Comparison of ENCODE assay signal across 1 cellular context in the genomic region with DNA sequence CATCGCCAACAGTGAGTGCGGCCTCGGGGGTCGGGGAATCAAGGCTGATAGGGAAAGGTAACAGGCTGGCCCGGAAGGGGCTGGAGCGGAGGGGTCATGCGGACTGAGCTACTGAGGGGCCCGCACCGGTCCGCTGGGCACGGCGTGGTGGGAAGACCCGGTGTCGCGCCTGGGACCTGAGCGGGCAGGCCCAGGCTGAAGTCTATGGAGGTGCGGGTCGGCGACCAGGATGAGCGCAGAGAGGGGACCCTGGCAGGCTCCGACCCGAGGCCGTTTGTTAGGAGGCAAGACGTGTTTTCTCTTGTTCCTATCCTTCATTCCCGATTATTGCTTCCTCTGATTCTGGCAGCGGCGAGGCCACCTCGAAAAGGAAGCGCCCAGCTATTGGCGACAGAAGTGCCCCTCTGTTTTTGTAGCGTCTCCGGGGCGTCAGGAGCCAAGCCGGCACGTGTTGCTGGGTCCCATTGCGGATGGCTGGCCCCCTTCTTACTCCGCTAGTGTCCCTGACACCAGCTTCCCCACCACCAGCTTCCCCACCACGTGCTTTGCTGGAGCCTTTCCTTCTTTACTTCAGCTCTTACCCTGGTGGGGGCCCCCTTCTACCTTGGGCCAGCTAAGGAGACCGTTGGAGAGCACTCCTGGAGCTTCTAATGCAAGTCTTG.
TF ChIP-seq lines count a peak whose summit lies in the region.

No MANE protein-coding gene starts in this region.

TF ChIP-seq in K562, 482 proteins besides CTCF, POLR2A, EP300 and RAD21 (continued from another document and continues in another):
- TF ChIP-seq, protein P1, sequence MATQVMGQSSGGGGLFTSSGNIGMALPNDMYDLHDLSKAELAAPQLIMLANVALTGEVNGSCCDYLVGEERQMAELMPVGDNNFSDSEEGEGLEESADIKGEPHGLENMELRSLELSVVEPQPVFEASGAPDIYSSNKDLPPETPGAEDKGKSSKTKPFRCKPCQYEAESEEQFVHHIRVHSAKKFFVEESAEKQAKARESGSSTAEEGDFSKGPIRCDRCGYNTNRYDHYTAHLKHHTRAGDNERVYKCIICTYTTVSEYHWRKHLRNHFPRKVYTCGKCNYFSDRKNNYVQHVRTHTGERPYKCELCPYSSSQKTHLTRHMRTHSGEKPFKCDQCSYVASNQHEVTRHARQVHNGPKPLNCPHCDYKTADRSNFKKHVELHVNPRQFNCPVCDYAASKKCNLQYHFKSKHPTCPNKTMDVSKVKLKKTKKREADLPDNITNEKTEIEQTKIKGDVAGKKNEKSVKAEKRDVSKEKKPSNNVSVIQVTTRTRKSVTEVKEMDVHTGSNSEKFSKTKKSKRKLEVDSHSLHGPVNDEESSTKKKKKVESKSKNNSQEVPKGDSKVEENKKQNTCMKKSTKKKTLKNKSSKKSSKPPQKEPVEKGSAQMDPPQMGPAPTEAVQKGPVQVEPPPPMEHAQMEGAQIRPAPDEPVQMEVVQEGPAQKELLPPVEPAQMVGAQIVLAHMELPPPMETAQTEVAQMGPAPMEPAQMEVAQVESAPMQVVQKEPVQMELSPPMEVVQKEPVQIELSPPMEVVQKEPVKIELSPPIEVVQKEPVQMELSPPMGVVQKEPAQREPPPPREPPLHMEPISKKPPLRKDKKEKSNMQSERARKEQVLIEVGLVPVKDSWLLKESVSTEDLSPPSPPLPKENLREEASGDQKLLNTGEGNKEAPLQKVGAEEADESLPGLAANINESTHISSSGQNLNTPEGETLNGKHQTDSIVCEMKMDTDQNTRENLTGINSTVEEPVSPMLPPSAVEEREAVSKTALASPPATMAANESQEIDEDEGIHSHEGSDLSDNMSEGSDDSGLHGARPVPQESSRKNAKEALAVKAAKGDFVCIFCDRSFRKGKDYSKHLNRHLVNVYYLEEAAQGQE (CRISPR knock-in tag; IDR thresholded peaks at IDR 0.05; ENCODE audit: low read depth): no peak
- TF ChIP-seq DIDO1 (tag; IDR thresholded peaks at IDR 0.05; ENCODE audit: low read depth) (no peak), ARHGAP35 (IDR thresholded peaks at IDR 0.05; ENCODE audit: partially characterized antibody) (no peak), ZFP30 (CRISPR knock-in tag; IDR thresholded peaks at IDR 0.05; ENCODE audit: borderline replicate concordance) (no peak), NFIC (IDR thresholded peaks at IDR 0.05) (no peak), NCOA6 (IDR thresholded peaks at IDR 0.05) (no peak), ETV5 (CRISPR knock-in tag; IDR thresholded peaks at IDR 0.05; ENCODE audit: low read depth) (0 out of 2 replicates have a peak, but pooled peaks have one; percentile 3), FOXM1 (IDR thresholded peaks at IDR 0.05; ENCODE audit: low read depth) (no peak), FOXM1 (CRISPR knock-in tag; IDR thresholded peaks at IDR 0.05; ENCODE audit: low read depth) (no peak), SIN3A (IDR thresholded peaks at IDR 0.05; ENCODE audit: borderline replicate concordance in 2 of 2, control insufficient read depth in 1 of 2, low read depth in 2 of 2, low read length in 2 of 2) (peak; percentile 63 to 93; a peak in 2 of 4 replicates), ZEB2 (IDR thresholded peaks at IDR 0.05) (no peak), CTBP1 (IDR thresholded peaks at IDR 0.05; ENCODE audit: borderline replicate concordance) (no peak), ZKSCAN1 (IDR thresholded peaks at IDR 0.05; ENCODE audit: low read depth, low read length) (no peak), ZC3H4 (CRISPR knock-in tag; IDR thresholded peaks at IDR 0.05; ENCODE audit: borderline replicate concordance) (no peak), ZNF143 (CRISPR knock-in tag; IDR thresholded peaks at IDR 0.05) (no peak), GABPB2 (CRISPR knock-in tag; conservative IDR thresholded peaks at IDR 0.05) (no peak), NR2C1 (IDR thresholded peaks at IDR 0.05) (no peak), NR2C1 (tag; IDR thresholded peaks at IDR 0.05) (no peak), MTA3 (IDR thresholded peaks at IDR 0.05; ENCODE audit: borderline replicate concordance) (no peak), SRSF1 (IDR thresholded peaks at IDR 0.05; ENCODE audit: low read depth, low read length) (no peak), XRCC5 (IDR thresholded peaks at IDR 0.05; ENCODE audit: low read depth, low read length) (no peak)
- TF ChIP-seq, protein P2, sequence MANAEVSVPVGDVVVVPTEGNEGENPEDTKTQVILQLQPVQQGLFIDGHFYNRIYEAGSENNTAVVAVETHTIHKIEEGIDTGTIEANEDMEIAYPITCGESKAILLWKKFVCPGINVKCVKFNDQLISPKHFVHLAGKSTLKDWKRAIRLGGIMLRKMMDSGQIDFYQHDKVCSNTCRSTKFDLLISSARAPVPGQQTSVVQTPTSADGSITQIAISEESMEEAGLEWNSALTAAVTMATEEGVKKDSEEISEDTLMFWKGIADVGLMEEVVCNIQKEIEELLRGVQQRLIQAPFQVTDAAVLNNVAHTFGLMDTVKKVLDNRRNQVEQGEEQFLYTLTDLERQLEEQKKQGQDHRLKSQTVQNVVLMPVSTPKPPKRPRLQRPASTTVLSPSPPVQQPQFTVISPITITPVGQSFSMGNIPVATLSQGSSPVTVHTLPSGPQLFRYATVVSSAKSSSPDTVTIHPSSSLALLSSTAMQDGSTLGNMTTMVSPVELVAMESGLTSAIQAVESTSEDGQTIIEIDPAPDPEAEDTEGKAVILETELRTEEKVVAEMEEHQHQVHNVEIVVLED (CRISPR knock-in tag; IDR thresholded peaks at IDR 0.05): no peak
- TF ChIP-seq, protein P3, sequence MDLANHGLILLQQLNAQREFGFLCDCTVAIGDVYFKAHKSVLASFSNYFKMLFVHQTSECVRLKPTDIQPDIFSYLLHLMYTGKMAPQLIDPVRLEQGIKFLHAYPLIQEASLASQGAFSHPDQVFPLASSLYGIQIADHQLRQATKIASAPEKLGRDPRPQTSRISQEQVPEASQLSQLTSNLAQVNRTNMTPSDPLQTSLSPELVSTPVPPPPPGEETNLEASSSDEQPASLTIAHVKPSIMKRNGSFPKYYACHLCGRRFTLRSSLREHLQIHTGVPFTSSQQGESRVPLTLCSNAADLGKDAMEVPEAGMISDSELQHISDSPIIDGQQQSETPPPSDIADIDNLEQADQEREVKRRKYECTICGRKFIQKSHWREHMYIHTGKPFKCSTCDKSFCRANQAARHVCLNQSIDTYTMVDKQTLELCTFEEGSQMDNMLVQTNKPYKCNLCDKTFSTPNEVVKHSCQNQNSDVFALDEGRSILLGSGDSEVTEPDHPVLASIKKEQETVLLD (IDR thresholded peaks at IDR 0.05): no peak
- TF ChIP-seq, protein P4, sequence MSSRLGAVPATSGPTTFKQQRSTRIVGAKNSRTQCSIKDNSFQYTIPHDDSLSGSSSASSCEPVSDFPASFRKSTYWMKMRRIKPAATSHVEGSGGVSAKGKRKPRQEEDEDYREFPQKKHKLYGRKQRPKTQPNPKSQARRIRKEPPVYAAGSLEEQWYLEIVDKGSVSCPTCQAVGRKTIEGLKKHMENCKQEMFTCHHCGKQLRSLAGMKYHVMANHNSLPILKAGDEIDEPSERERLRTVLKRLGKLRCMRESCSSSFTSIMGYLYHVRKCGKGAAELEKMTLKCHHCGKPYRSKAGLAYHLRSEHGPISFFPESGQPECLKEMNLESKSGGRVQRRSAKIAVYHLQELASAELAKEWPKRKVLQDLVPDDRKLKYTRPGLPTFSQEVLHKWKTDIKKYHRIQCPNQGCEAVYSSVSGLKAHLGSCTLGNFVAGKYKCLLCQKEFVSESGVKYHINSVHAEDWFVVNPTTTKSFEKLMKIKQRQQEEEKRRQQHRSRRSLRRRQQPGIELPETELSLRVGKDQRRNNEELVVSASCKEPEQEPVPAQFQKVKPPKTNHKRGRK (tag; IDR thresholded peaks at IDR 0.05): no peak
- TF ChIP-seq, protein P5, sequence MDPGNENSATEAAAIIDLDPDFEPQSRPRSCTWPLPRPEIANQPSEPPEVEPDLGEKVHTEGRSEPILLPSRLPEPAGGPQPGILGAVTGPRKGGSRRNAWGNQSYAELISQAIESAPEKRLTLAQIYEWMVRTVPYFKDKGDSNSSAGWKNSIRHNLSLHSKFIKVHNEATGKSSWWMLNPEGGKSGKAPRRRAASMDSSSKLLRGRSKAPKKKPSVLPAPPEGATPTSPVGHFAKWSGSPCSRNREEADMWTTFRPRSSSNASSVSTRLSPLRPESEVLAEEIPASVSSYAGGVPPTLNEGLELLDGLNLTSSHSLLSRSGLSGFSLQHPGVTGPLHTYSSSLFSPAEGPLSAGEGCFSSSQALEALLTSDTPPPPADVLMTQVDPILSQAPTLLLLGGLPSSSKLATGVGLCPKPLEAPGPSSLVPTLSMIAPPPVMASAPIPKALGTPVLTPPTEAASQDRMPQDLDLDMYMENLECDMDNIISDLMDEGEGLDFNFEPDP (CRISPR knock-in tag; IDR thresholded peaks at IDR 0.05): no peak
- TF ChIP-seq, protein P6, sequence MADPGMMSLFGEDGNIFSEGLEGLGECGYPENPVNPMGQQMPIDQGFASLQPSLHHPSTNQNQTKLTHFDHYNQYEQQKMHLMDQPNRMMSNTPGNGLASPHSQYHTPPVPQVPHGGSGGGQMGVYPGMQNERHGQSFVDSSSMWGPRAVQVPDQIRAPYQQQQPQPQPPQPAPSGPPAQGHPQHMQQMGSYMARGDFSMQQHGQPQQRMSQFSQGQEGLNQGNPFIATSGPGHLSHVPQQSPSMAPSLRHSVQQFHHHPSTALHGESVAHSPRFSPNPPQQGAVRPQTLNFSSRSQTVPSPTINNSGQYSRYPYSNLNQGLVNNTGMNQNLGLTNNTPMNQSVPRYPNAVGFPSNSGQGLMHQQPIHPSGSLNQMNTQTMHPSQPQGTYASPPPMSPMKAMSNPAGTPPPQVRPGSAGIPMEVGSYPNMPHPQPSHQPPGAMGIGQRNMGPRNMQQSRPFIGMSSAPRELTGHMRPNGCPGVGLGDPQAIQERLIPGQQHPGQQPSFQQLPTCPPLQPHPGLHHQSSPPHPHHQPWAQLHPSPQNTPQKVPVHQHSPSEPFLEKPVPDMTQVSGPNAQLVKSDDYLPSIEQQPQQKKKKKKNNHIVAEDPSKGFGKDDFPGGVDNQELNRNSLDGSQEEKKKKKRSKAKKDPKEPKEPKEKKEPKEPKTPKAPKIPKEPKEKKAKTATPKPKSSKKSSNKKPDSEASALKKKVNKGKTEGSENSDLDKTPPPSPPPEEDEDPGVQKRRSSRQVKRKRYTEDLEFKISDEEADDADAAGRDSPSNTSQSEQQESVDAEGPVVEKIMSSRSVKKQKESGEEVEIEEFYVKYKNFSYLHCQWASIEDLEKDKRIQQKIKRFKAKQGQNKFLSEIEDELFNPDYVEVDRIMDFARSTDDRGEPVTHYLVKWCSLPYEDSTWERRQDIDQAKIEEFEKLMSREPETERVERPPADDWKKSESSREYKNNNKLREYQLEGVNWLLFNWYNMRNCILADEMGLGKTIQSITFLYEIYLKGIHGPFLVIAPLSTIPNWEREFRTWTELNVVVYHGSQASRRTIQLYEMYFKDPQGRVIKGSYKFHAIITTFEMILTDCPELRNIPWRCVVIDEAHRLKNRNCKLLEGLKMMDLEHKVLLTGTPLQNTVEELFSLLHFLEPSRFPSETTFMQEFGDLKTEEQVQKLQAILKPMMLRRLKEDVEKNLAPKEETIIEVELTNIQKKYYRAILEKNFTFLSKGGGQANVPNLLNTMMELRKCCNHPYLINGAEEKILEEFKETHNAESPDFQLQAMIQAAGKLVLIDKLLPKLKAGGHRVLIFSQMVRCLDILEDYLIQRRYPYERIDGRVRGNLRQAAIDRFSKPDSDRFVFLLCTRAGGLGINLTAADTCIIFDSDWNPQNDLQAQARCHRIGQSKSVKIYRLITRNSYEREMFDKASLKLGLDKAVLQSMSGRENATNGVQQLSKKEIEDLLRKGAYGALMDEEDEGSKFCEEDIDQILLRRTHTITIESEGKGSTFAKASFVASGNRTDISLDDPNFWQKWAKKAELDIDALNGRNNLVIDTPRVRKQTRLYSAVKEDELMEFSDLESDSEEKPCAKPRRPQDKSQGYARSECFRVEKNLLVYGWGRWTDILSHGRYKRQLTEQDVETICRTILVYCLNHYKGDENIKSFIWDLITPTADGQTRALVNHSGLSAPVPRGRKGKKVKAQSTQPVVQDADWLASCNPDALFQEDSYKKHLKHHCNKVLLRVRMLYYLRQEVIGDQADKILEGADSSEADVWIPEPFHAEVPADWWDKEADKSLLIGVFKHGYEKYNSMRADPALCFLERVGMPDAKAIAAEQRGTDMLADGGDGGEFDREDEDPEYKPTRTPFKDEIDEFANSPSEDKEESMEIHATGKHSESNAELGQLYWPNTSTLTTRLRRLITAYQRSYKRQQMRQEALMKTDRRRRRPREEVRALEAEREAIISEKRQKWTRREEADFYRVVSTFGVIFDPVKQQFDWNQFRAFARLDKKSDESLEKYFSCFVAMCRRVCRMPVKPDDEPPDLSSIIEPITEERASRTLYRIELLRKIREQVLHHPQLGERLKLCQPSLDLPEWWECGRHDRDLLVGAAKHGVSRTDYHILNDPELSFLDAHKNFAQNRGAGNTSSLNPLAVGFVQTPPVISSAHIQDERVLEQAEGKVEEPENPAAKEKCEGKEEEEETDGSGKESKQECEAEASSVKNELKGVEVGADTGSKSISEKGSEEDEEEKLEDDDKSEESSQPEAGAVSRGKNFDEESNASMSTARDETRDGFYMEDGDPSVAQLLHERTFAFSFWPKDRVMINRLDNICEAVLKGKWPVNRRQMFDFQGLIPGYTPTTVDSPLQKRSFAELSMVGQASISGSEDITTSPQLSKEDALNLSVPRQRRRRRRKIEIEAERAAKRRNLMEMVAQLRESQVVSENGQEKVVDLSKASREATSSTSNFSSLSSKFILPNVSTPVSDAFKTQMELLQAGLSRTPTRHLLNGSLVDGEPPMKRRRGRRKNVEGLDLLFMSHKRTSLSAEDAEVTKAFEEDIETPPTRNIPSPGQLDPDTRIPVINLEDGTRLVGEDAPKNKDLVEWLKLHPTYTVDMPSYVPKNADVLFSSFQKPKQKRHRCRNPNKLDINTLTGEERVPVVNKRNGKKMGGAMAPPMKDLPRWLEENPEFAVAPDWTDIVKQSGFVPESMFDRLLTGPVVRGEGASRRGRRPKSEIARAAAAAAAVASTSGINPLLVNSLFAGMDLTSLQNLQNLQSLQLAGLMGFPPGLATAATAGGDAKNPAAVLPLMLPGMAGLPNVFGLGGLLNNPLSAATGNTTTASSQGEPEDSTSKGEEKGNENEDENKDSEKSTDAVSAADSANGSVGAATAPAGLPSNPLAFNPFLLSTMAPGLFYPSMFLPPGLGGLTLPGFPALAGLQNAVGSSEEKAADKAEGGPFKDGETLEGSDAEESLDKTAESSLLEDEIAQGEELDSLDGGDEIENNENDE (IDR thresholded peaks at IDR 0.05; ENCODE audit: low read depth, low read length): no peak
- TF ChIP-seq, protein P7, sequence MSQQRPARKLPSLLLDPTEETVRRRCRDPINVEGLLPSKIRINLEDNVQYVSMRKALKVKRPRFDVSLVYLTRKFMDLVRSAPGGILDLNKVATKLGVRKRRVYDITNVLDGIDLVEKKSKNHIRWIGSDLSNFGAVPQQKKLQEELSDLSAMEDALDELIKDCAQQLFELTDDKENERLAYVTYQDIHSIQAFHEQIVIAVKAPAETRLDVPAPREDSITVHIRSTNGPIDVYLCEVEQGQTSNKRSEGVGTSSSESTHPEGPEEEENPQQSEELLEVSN (IDR thresholded peaks at IDR 0.05; ENCODE audit: borderline replicate concordance in 1 of 2, extremely low read depth in 1 of 2, insufficient read depth in 1 of 2, insufficient read length in 1 of 2, low read depth in 1 of 2, low read length in 1 of 2, poor library complexity in 1 of 2, severe bottlenecking in 1 of 2): peak in 1 of 2 experiments; percentile 56
- TF ChIP-seq, protein P8, sequence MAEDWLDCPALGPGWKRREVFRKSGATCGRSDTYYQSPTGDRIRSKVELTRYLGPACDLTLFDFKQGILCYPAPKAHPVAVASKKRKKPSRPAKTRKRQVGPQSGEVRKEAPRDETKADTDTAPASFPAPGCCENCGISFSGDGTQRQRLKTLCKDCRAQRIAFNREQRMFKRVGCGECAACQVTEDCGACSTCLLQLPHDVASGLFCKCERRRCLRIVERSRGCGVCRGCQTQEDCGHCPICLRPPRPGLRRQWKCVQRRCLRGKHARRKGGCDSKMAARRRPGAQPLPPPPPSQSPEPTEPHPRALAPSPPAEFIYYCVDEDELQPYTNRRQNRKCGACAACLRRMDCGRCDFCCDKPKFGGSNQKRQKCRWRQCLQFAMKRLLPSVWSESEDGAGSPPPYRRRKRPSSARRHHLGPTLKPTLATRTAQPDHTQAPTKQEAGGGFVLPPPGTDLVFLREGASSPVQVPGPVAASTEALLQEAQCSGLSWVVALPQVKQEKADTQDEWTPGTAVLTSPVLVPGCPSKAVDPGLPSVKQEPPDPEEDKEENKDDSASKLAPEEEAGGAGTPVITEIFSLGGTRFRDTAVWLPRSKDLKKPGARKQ (CRISPR knock-in tag; IDR thresholded peaks at IDR 0.05): no peak
